In the genomic region with DNA sequence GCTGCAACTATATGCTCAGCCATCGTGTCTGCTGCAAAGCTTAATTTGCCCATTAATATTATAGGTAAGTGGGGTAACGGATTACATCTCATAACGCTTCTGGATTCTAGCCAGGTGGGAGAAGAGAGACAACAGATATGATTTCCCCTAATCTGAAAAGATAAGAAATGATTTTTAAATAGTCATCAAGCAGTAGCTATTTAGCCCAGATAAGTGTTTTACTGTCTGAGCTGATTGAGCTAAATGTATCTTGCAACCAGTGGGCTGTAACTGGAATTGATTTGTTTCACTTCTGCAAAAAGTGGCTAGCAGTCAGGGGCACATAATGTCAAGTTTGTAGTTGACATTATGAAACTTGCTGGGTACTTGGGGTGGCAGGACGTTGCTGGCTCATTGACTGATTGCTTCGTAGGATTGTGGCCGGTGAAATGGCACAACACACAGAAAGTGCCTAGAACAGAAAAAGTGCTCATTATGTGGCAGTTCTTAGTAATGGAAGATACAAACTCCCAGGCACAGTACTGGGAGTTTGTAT, we compare ENCODE assay signal across 14 cellular contexts. TPM values are rescaled to one million over a fixed set of nuclear protein-coding genes. Genes with fewer than 3 reads are reported as not detected.
A peak's percentile ranks its signal among the peaks of the same experiment; 100 is the strongest.
DNase-seq lines count a peak whose midpoint lies in the region; ATAC-seq, FAIRE-seq and TF ChIP-seq lines count a peak whose summit lies in the region.
"Had no signal": no experiment of that assay in that cellular context is flagged by ENCODE, and none has a peak within 500 bp of the region (broad histone marks: within the 10 kb centered on the region; RNA-seq: fewer than 3 reads in every experiment).

No MANE protein-coding gene starts in this region.

- peaks cover 58% of the 10 kb centered on the region for H3K36me3 Mint-ChIP-seq in activated T-helper 1 cell treated with anti-CD3 and anti-CD28 coated beads, Interleukin-12 subunit alpha, Interleukin-12 subunit beta, Interleukin-2, Interleukin-4 antibody, amounts not matched to agents 30 ng/mL and 10 ng/mL and 1 ng/mL, durations not matched to agents 14 hours and 24 hours and 36 hours (ENCODE audit: low read depth)

- H3K36me3 ChIP-seq in left lung: peaks cover 0 to 100% of the 10 kb centered on the region in 2 donors

- DNase-seq in left lung (no peak), SK-N-DZ (ENCODE audit: low spot score) (no peak), H54 (ENCODE audit: insufficient read length, low spot score) (no peak)
- no peak for DNase-seq in activated T-helper 1 cell treated with anti-CD3 and anti-CD28 coated beads, Interleukin-12 subunit alpha, Interleukin-12 subunit beta, Interleukin-2, Interleukin-4 antibody, amounts not matched to agents 30 ng/mL and 10 ng/mL and 1 ng/mL, durations not matched to agents 14 hours and 24 hours and 36 hours (ENCODE audit: low spot score)
- DNase-seq in activated CD4-positive, alpha-beta T cell treated with anti-CD3 and anti-CD28 coated beads for 1 hour: no peak
- DNase-seq: activated T-cell treated with anti-CD3 and anti-CD28 coated beads for 4 hours; immature natural killer cell; IMR-90; retina; stimulated activated naive CD4-positive, alpha-beta T cell had no signal

- no peak for TF ChIP-seq POLR2A in H54 (IDR thresholded peaks at IDR 0.05; ENCODE audit: low read depth, low read length)

- ATAC-seq in GM18861 (IDR thresholded peaks at IDR 0.05; ENCODE audit: unreplicated experiment) (peak; percentile 87), GM21717 (IDR thresholded peaks at IDR 0.05; ENCODE audit: unreplicated experiment) (peak; percentile 79), HG03442 (IDR thresholded peaks at IDR 0.05; ENCODE audit: unreplicated experiment) (peak; percentile 88), left lung (peak; percentile 52)
- ATAC-seq: Panc1 had no signal

- H3K27me3 ChIP-seq in left lung: no peaks in the 10 kb centered on the region

- peaks cover 17% of the 10 kb centered on the region for H3K4me1 Mint-ChIP-seq in activated T-helper 1 cell treated with anti-CD3 and anti-CD28 coated beads, Interleukin-12 subunit alpha, Interleukin-12 subunit beta, Interleukin-2, Interleukin-4 antibody, amounts not matched to agents 30 ng/mL and 10 ng/mL and 1 ng/mL, durations not matched to agents 14 hours and 24 hours and 36 hours (ENCODE audit: low read depth)
- H3K4me1 Mint-ChIP-seq: immature natural killer cell had no signal

- peaks cover 0 to 42% of the 10 kb centered on the region in 2 donors for H3K4me1 ChIP-seq in left lung

- no peaks in the 10 kb centered on the region for H3K9me3 ChIP-seq in left lung

- H3K9me3 Mint-ChIP-seq in activated T-helper 1 cell treated with anti-CD3 and anti-CD28 coated beads, Interleukin-12 subunit alpha, Interleukin-12 subunit beta, Interleukin-2, Interleukin-4 antibody, amounts not matched to agents 30 ng/mL and 10 ng/mL and 1 ng/mL, durations not matched to agents 14 hours and 24 hours and 36 hours: no peaks in the 10 kb centered on the region
- H3K9me3 Mint-ChIP-seq: immature natural killer cell had no signal

- no peak overlapping the region for H3K27ac Mint-ChIP-seq in activated T-helper 1 cell treated with anti-CD3 and anti-CD28 coated beads, Interleukin-12 subunit alpha, Interleukin-12 subunit beta, Interleukin-2, Interleukin-4 antibody, amounts not matched to agents 30 ng/mL and 10 ng/mL and 1 ng/mL, durations not matched to agents 14 hours and 24 hours and 36 hours

- H3K27me3 Mint-ChIP-seq in activated T-helper 1 cell treated with anti-CD3 and anti-CD28 coated beads, Interleukin-12 subunit alpha, Interleukin-12 subunit beta, Interleukin-2, Interleukin-4 antibody, amounts not matched to agents 30 ng/mL and 10 ng/mL and 1 ng/mL, durations not matched to agents 14 hours and 24 hours and 36 hours (ENCODE audit: insufficient read depth): no peaks in the 10 kb centered on the region

- TF ChIP-seq CTCF in left lung (IDR thresholded peaks at IDR 0.05): no peak

- H3K27ac ChIP-seq in left lung: no peak overlapping the region

- FAIRE-seq in H54 (lab: Jason Lieb, UNC): no peak

- H3K4me3 Mint-ChIP-seq in activated T-helper 1 cell treated with anti-CD3 and anti-CD28 coated beads, Interleukin-12 subunit alpha, Interleukin-12 subunit beta, Interleukin-2, Interleukin-4 antibody, amounts not matched to agents 30 ng/mL and 10 ng/mL and 1 ng/mL, durations not matched to agents 14 hours and 24 hours and 36 hours: no peak overlapping the region
- H3K4me3 Mint-ChIP-seq: immature natural killer cell had no signal

- no peak overlapping the region for H3K4me3 ChIP-seq in left lung

- intact Hi-C loops in left lung (cut with DNase I): no loop called here
- intact Hi-C loops in activated T-helper 1 cell treated with anti-CD3 and anti-CD28 coated beads, Interleukin-12 subunit alpha, Interleukin-12 subunit beta, Interleukin-2, Interleukin-4 antibody, amounts not matched to agents 30 ng/mL and 10 ng/mL and 1 ng/mL, durations not matched to agents 14 hours and 24 hours and 36 hours (cut with micrococcal nuclease): no loop called here

RNA-seq across cellular contexts. Expression of a gene that starts 18.5 kb away (rescaled TPM):
- 100 to 1,000 TPM in 1 of 2 donors, 10 to 100 TPM in 1; 84.0 to 128 TPM for total RNA-seq in left lung
- polyA plus RNA-seq in SK-N-DZ (2014; cell fraction: cytosol; rRNA removed): 61.4 and 63.7 TPM in 2 replicates
- polyA plus RNA-seq in SK-N-DZ (2014; cell fraction: nucleus; rRNA removed): 31.5 and 31.8 TPM in 2 replicates
- total RNA-seq in activated T-helper 1 cell treated with anti-CD3 and anti-CD28 coated beads, Interleukin-12 subunit alpha, Interleukin-12 subunit beta, Interleukin-2, Interleukin-4 antibody, amounts not matched to agents 30 ng/mL and 10 ng/mL and 1 ng/mL, durations not matched to agents 14 hours and 24 hours and 36 hours: 108 and 109 TPM in 2 replicates

RNA-seq across cellular contexts. Expression of a gene that starts 18.9 kb away (rescaled TPM):
- total RNA-seq in left lung: 10 to 100 TPM; 41.1 to 45.3 TPM
- polyA plus RNA-seq in SK-N-DZ (2014; cell fraction: cytosol; rRNA removed): 15.3 and 15.8 TPM in 2 replicates
- polyA plus RNA-seq in SK-N-DZ (2014; cell fraction: nucleus; rRNA removed): 16.8 and 26.4 TPM in 2 replicates
- 46.6 and 49.6 TPM in 2 replicates for total RNA-seq in activated T-helper 1 cell treated with anti-CD3 and anti-CD28 coated beads, Interleukin-12 subunit alpha, Interleukin-12 subunit beta, Interleukin-2, Interleukin-4 antibody, amounts not matched to agents 30 ng/mL and 10 ng/mL and 1 ng/mL, durations not matched to agents 14 hours and 24 hours and 36 hours
